ENCODE assay signal across 16 cellular contexts in genomic region chr11:129316781-129317180, GRCh38. TPM values are rescaled to one million over a fixed set of nuclear protein-coding genes. Genes with fewer than 3 reads are reported as not detected.
DNase-seq lines count a peak whose midpoint lies in the region; ATAC-seq and TF ChIP-seq lines count a peak whose summit lies in the region.
"Had no signal": no experiment of that assay in that cellular context is flagged by ENCODE, and none has a peak within 500 bp of the region (broad histone marks: within the 10 kb centered on the region; RNA-seq: fewer than 3 reads in every experiment).

No MANE protein-coding gene starts in this region.

- H3K27ac Mint-ChIP-seq in Calu3 (ENCODE audit: unreplicated experiment) (peak overlapping the region; percentile 93), osteocyte (ENCODE audit: unreplicated experiment) (no peak overlapping the region)
- H3K27ac Mint-ChIP-seq: CD4-positive, alpha-beta memory T cell had no signal

- H3K27ac ChIP-seq in colonic mucosa (peak overlapping the region; percentile 79), upper lobe of left lung (peak overlapping the region; percentile 22 to 80 (median 74))
- H3K27ac ChIP-seq: GM23248, HL-60 had no signal

- intact Hi-C loops in Calu3 (cut with micrococcal nuclease; ENCODE audit: unreplicated experiment) (loop anchor here (5.0 kb wide), 2 partner anchors 34 to 199 kb away; no protein-coding TSS in a partner anchor), colonic mucosa (cut with DNase I) (no loop called here)

- H3K36me3 ChIP-seq in colonic mucosa (no peaks in the 10 kb centered on the region), upper lobe of left lung (no peaks in the 10 kb centered on the region)

- H3K36me3 Mint-ChIP-seq in Calu3 (ENCODE audit: insufficient read depth, unreplicated experiment) (peaks cover 18% of the 10 kb centered on the region), osteocyte (ENCODE audit: unreplicated experiment) (no peaks in the 10 kb centered on the region)
- H3K36me3 Mint-ChIP-seq: CD4-positive, alpha-beta memory T cell had no signal

- no peaks in the 10 kb centered on the region for H3K9me3 ChIP-seq in colonic mucosa
- H3K9me3 ChIP-seq in upper lobe of left lung = no peaks in the 10 kb centered on the region

- TF ChIP-seq POLR2A in upper lobe of left lung (IDR thresholded peaks at IDR 0.05) = no peak

- H3K27me3 Mint-ChIP-seq in Calu3 (ENCODE audit: unreplicated experiment) (no peaks in the 10 kb centered on the region), osteocyte (ENCODE audit: unreplicated experiment) (peaks cover 14% of the 10 kb centered on the region)

- H3K4me1 ChIP-seq in colonic mucosa = peaks cover 8% of the 10 kb centered on the region
- H3K4me1 ChIP-seq in upper lobe of left lung = peaks cover 39 to 52% (median 45%) of the 10 kb centered on the region in 4 donors

- H3K4me3 Mint-ChIP-seq in Calu3 (ENCODE audit: low read depth, unreplicated experiment) = peak overlapping the region; percentile 30
- no peak overlapping the region for H3K4me3 Mint-ChIP-seq in osteocyte (ENCODE audit: unreplicated experiment)
- H3K4me3 Mint-ChIP-seq: CD4-positive, alpha-beta memory T cell had no signal

- no peak for TF ChIP-seq EP300 in upper lobe of left lung (IDR thresholded peaks at IDR 0.05)

- 83 to 94% methylated on average over 6 of the region's 6 CpGs for WGBS in upper lobe of left lung, 2 donors

- H3K4me3 ChIP-seq in colonic mucosa (no peak overlapping the region), upper lobe of left lung (no peak overlapping the region)
- H3K4me3 ChIP-seq: GM23248 had no signal

- no TSS peak for BruUV-seq in Calu3 (replicated peaks; lab: Mats Ljungman, UMichigan)

- H3K9ac ChIP-seq in colonic mucosa (ENCODE audit: low read depth in 2 of 2, low read length in 2 of 2) = no peak overlapping the region
- H3K9ac ChIP-seq: GM23248 had no signal

- DNase-seq in Calu3 (no peak), colonic mucosa (no peak), osteocyte (ENCODE audit: extremely low spot score, unreplicated experiment) (peak; percentile 46), upper lobe of left lung (no peak), putamen (ENCODE audit: low spot score) (no peak), NCI-H510A (lab: John Stamatoyannopoulos, UW) (no peak), NCI-H187 (lab: John Stamatoyannopoulos, UW) (no peak)
- DNase-seq: ACHN; CD4-positive, alpha-beta memory T cell; GF-D8; GM23248; KG1; NCI-H1092; NCI-H1694 had no signal

- no peak for TF ChIP-seq CTCF in Calu3 (IDR thresholded peaks at IDR 0.05; ENCODE audit: unreplicated experiment)
- TF ChIP-seq CTCF in colonic mucosa (IDR thresholded peaks at IDR 0.05) = no peak
- TF ChIP-seq CTCF in osteocyte (IDR thresholded peaks at IDR 0.05) = no peak
- no peak for TF ChIP-seq CTCF in upper lobe of left lung (IDR thresholded peaks at IDR 0.05)

- no peaks in the 10 kb centered on the region for H3K27me3 ChIP-seq in colonic mucosa
- H3K27me3 ChIP-seq in upper lobe of left lung = no peaks in the 10 kb centered on the region

- H3K9me3 Mint-ChIP-seq in Calu3 (ENCODE audit: low read depth, unreplicated experiment) = no peaks in the 10 kb centered on the region
- H3K9me3 Mint-ChIP-seq in osteocyte (ENCODE audit: unreplicated experiment) = no peaks in the 10 kb centered on the region
- H3K9me3 Mint-ChIP-seq: CD4-positive, alpha-beta memory T cell had no signal

- CTCF ChIA-PET in Calu3 (lab: Charles Lee) = interaction anchor here (0.6 to 1.6 kb wide), 5 partner anchors 15 to 127 kb away, joined by 3 to 9 read pairs (median 5); no protein-coding TSS in a partner anchor

- peaks cover 61% of the 10 kb centered on the region for H3K4me1 Mint-ChIP-seq in Calu3 (ENCODE audit: low read depth, unreplicated experiment)
- H3K4me1 Mint-ChIP-seq in osteocyte (ENCODE audit: unreplicated experiment) = no peaks in the 10 kb centered on the region

- no peak for ATAC-seq in upper lobe of left lung (ENCODE audit: low FRiP score in 2 of 2)

RNA-seq across cellular contexts. Expression of gene BARX2, which starts 58.9 kb away (rescaled TPM):
- total RNA-seq in Calu3 (2022) = 41.6 and 42.9 TPM in 2 replicates
- total RNA-seq in colonic mucosa = 10 to 100 TPM; 19.0 to 23.9 TPM
- not detected in 2 replicates for total RNA-seq in osteocyte
- total RNA-seq in upper lobe of left lung = under 1 TPM in 3 of 6 donors, not detected in 3; 0.30 to 0.89 (median 0.30) TPM
- total RNA-seq: CD4-positive, alpha-beta memory T cell; GM23248; M059J had no signal

Comparison
In these comparisons a context has a peak if more than half of its experiments do, and no peak if none do; other contexts are left out.
1. RNA of gene BARX2, which starts 58.9 kb away (total RNA-seq): 41.6 to 42.9 TPM in Calu3 and 19.0 to 23.9 TPM in colonic mucosa; 0.30 to 0.89 TPM in upper lobe of left lung and not detected in osteocyte; every median in the first group is over 10 times any median in the second.